ENCODE assay signal across 16 cellular contexts in the genomic region with DNA sequence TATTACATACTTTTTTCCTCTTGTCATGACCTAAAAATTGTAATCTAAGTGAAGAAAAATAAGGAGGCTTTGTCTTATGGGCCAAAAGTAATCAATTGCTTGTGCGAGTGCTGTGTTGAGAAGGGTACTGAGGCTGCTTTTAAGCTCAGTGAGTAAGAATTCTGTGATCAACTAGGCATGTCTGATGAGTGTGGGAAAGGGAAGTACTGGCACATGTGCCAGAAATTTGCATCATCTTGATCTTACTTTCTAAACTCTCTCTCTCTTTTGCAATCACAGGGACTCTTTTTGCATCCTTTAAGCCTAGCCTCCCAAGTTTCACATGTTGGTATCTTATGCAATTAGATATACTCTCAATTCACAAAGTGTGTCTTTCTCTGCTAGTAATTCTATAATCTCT.
DNase-seq lines count a peak whose midpoint lies in the region; ATAC-seq and TF ChIP-seq lines count a peak whose summit lies in the region.
"Had no signal": no experiment of that assay in that cellular context is flagged by ENCODE, and none has a peak within 500 bp of the region (broad histone marks: within the 10 kb centered on the region; RNA-seq: fewer than 3 reads in every experiment).

No MANE protein-coding gene starts in this region.

- no peaks in the 10 kb centered on the region for H3K79me2 ChIP-seq in GM23338 (replicated peaks; ENCODE audit: insufficient read depth)

- no peaks in the 10 kb centered on the region for H3K36me3 ChIP-seq in GM23338 (ENCODE audit: insufficient read depth)

- H3K27ac Mint-ChIP-seq in GM23338 = no peak overlapping the region

- DNase-seq in GM23338 (ENCODE audit: low spot score) (no peak), MV-4-11 (lab: John Stamatoyannopoulos, UW) (peak; percentile 87), SKM-1 treated with dmso at 0.1 percent for 144 hours (lab: John Stamatoyannopoulos, UW; ENCODE audit: unreplicated experiment) (peak; percentile 58), Right ventricle myocardium superior (no peak)
- no peak for DNase-seq in stimulated activated CD4-positive, alpha-beta T cell treated with anti-CD3 and anti-CD28 coated beads, Interleukin-4, amount 100 ng/mL, for 1 hour
- DNase-seq in activated T-cell treated with anti-CD3 and anti-CD28 coated beads, Interleukin-2, amount 50 U/mL, for 48 hours = no peak
- DNase-seq: C1 segment of cervical spinal cord, GDM1, KBM-7, NCI-H1930, NCI-H446 treated with DMSO at 0.1 percent for 48 hours, NCI-H774, SHP77 had no signal

- peaks cover 5% of the 10 kb centered on the region; the same call in 2 of the 3 replicates for H3K9me3 Mint-ChIP-seq in GM23338

- H3K9me2 ChIP-seq in GM23338 (ENCODE audit: insufficient read depth) = no peaks in the 10 kb centered on the region

- H3K27me3 ChIP-seq in GM23338 (ENCODE audit: insufficient read depth) = no peaks in the 10 kb centered on the region

- no peaks in the 10 kb centered on the region for H3K27me3 Mint-ChIP-seq in GM23338 (ENCODE audit: insufficient read depth, low read depth, poor library complexity)

- no peak overlapping the region for H3K4me3 ChIP-seq in GM23338
- H3K4me3 ChIP-seq: A549 had no signal

- no peak for TF ChIP-seq CTCF in GM23338 (conservative IDR thresholded peaks at IDR 0.05; ENCODE audit: low read depth in 2 of 2)

- no peaks in the 10 kb centered on the region for H3K4me1 ChIP-seq in GM23338 (ENCODE audit: insufficient read depth)
- H3K4me1 ChIP-seq: A549 had no signal

- H4K20me1 ChIP-seq in GM23338 (replicated peaks; ENCODE audit: insufficient read depth) = no peaks in the 10 kb centered on the region

- no peak overlapping the region for H3K4me2 ChIP-seq in GM23338
- H3K4me2 ChIP-seq: A549 had no signal

- intact Hi-C loops in Right ventricle myocardium superior (cut with DNase I) = no loop called here

- H3K4me3 Mint-ChIP-seq in GM23338 = no peak overlapping the region

- H3F3A ChIP-seq in GM23338 (replicated peaks; ENCODE audit: low read depth) = no peaks in the 10 kb centered on the region

- H2AFZ ChIP-seq in GM23338 = peak overlapping the region; percentile 21; the same call in 1 of the 2 replicates

- peaks cover 2% of the 10 kb centered on the region; the same call in 1 of the 3 replicates for H3K4me1 Mint-ChIP-seq in GM23338

- no peak overlapping the region for H3K27ac ChIP-seq in GM23338 (ENCODE audit: low read depth)
- H3K27ac ChIP-seq: A549 had no signal

- H3K36me3 Mint-ChIP-seq in GM23338 (ENCODE audit: low read depth) = no peaks in the 10 kb centered on the region

- ATAC-seq in GM23338 = no peak
- ATAC-seq in esophagus mucosa = peak; percentile 26
- no peak for ATAC-seq in Right ventricle myocardium superior (ENCODE audit: poor library complexity)
- ATAC-seq: A549, HCT116 had no signal

TF ChIP-seq in GM23338, 12 proteins besides CTCF, POLR2A, EP300 and RAD21 (continues in another document):
- TF ChIP-seq, protein P1, sequence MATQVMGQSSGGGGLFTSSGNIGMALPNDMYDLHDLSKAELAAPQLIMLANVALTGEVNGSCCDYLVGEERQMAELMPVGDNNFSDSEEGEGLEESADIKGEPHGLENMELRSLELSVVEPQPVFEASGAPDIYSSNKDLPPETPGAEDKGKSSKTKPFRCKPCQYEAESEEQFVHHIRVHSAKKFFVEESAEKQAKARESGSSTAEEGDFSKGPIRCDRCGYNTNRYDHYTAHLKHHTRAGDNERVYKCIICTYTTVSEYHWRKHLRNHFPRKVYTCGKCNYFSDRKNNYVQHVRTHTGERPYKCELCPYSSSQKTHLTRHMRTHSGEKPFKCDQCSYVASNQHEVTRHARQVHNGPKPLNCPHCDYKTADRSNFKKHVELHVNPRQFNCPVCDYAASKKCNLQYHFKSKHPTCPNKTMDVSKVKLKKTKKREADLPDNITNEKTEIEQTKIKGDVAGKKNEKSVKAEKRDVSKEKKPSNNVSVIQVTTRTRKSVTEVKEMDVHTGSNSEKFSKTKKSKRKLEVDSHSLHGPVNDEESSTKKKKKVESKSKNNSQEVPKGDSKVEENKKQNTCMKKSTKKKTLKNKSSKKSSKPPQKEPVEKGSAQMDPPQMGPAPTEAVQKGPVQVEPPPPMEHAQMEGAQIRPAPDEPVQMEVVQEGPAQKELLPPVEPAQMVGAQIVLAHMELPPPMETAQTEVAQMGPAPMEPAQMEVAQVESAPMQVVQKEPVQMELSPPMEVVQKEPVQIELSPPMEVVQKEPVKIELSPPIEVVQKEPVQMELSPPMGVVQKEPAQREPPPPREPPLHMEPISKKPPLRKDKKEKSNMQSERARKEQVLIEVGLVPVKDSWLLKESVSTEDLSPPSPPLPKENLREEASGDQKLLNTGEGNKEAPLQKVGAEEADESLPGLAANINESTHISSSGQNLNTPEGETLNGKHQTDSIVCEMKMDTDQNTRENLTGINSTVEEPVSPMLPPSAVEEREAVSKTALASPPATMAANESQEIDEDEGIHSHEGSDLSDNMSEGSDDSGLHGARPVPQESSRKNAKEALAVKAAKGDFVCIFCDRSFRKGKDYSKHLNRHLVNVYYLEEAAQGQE (IDR thresholded peaks at IDR 0.05; ENCODE audit: unreplicated experiment) = no peak
- no peak for TF ChIP-seq EZH2phosphoT487 (IDR thresholded peaks at IDR 0.05; ENCODE audit: unreplicated experiment)
- TF ChIP-seq CREB1 (CRISPR knock-in tag; IDR thresholded peaks at IDR 0.05; ENCODE audit: low read depth) = no peak
- no peak for TF ChIP-seq ZNF331 (CRISPR knock-in tag; IDR thresholded peaks at IDR 0.05; ENCODE audit: low read depth)
- TF ChIP-seq, protein P2, sequence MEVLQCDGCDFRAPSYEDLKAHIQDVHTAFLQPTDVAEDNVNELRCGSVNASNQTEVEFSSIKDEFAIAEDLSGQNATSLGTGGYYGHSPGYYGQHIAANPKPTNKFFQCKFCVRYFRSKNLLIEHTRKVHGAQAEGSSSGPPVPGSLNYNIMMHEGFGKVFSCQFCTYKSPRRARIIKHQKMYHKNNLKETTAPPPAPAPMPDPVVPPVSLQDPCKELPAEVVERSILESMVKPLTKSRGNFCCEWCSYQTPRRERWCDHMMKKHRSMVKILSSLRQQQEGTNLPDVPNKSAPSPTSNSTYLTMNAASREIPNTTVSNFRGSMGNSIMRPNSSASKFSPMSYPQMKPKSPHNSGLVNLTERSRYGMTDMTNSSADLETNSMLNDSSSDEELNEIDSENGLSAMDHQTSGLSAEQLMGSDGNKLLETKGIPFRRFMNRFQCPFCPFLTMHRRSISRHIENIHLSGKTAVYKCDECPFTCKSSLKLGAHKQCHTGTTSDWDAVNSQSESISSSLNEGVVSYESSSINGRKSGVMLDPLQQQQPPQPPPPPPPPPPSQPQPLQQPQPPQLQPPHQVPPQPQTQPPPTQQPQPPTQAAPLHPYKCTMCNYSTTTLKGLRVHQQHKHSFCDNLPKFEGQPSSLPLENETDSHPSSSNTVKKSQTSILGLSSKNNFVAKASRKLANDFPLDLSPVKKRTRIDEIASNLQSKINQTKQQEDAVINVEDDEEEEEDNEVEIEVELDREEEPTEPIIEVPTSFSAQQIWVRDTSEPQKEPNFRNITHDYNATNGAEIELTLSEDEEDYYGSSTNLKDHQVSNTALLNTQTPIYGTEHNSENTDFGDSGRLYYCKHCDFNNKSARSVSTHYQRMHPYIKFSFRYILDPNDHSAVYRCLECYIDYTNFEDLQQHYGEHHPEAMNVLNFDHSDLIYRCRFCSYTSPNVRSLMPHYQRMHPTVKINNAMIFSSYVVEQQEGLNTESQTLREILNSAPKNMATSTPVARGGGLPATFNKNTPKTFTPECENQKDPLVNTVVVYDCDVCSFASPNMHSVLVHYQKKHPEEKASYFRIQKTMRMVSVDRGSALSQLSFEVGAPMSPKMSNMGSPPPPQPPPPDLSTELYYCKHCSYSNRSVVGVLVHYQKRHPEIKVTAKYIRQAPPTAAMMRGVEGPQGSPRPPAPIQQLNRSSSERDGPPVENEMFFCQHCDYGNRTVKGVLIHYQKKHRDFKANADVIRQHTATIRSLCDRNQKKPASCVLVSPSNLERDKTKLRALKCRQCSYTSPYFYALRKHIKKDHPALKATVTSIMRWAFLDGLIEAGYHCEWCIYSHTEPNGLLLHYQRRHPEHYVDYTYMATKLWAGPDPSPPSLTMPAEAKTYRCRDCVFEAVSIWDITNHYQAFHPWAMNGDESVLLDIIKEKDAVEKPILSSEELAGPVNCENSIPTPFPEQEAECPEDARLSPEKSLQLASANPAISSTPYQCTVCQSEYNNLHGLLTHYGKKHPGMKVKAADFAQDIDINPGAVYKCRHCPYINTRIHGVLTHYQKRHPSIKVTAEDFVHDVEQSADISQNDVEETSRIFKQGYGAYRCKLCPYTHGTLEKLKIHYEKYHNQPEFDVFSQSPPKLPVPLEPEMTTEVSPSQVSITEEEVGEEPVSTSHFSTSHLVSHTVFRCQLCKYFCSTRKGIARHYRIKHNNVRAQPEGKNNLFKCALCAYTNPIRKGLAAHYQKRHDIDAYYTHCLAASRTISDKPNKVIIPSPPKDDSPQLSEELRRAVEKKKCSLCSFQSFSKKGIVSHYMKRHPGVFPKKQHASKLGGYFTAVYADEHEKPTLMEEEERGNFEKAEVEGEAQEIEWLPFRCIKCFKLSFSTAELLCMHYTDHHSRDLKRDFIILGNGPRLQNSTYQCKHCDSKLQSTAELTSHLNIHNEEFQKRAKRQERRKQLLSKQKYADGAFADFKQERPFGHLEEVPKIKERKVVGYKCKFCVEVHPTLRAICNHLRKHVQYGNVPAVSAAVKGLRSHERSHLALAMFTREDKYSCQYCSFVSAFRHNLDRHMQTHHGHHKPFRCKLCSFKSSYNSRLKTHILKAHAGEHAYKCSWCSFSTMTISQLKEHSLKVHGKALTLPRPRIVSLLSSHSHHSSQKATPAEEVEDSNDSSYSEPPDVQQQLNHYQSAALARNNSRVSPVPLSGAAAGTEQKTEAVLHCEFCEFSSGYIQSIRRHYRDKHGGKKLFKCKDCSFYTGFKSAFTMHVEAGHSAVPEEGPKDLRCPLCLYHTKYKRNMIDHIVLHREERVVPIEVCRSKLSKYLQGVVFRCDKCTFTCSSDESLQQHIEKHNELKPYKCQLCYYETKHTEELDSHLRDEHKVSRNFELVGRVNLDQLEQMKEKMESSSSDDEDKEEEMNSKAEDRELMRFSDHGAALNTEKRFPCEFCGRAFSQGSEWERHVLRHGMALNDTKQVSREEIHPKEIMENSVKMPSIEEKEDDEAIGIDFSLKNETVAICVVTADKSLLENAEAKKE (CRISPR knock-in tag; IDR thresholded peaks at IDR 0.05) = no peak
- TF ChIP-seq, protein P3, sequence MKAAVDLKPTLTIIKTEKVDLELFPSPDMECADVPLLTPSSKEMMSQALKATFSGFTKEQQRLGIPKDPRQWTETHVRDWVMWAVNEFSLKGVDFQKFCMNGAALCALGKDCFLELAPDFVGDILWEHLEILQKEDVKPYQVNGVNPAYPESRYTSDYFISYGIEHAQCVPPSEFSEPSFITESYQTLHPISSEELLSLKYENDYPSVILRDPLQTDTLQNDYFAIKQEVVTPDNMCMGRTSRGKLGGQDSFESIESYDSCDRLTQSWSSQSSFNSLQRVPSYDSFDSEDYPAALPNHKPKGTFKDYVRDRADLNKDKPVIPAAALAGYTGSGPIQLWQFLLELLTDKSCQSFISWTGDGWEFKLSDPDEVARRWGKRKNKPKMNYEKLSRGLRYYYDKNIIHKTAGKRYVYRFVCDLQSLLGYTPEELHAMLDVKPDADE (IDR thresholded peaks at IDR 0.05) = no peak
- no peak for TF ChIP-seq STAT1 (IDR thresholded peaks at IDR 0.05; ENCODE audit: unreplicated experiment)
- no peak for TF ChIP-seq EZH2 (IDR thresholded peaks at IDR 0.05; ENCODE audit: low read depth, unreplicated experiment)

Comparison
In these comparisons a context has a peak if more than half of its experiments do, and no peak if none do; other contexts are left out.
1. DNase-seq: peak in MV-4-11 (single experiment) and SKM-1 treated with dmso at 0.1 percent for 144 hours (single experiment); none in GM23338 (single experiment), stimulated activated CD4-positive, alpha-beta T cell treated with anti-CD3 and anti-CD28 coated beads, Interleukin-4, amount 100 ng/mL, for 1 hour (single experiment), Right ventricle myocardium superior (single experiment) and activated T-cell treated with anti-CD3 and anti-CD28 coated beads, Interleukin-2, amount 50 U/mL, for 48 hours (0 of 2).